Comparison of ENCODE assay signal across 8 cellular contexts in genomic region chr3:52280046-52280445, GRCh38. TPM values are rescaled to one million over a fixed set of nuclear protein-coding genes. Genes with fewer than 3 reads are reported as not detected.
DNase-seq lines count a peak whose midpoint lies in the region; FAIRE-seq and TF ChIP-seq lines count a peak whose summit lies in the region.

No MANE protein-coding gene starts in this region.

- H3K4me3 Mint-ChIP-seq in osteocyte (ENCODE audit: unreplicated experiment), result peak overlapping the region; percentile 4

- H3K4me1 ChIP-seq in effector memory CD4-positive, alpha-beta T cell (ENCODE audit: control insufficient read depth, insufficient read depth, low read length, poor library complexity, severe bottlenecking), result peaks cover 41% of the 10 kb centered on the region

- H3K36me3 ChIP-seq in effector memory CD4-positive, alpha-beta T cell (ENCODE audit: control insufficient read depth, insufficient read depth, low read length), result no peaks in the 10 kb centered on the region

- no peaks in the 10 kb centered on the region for H3K27me3 Mint-ChIP-seq in osteocyte (ENCODE audit: unreplicated experiment)

- peaks cover 43% of the 10 kb centered on the region for H3K4me1 Mint-ChIP-seq in osteocyte (ENCODE audit: unreplicated experiment)

- no peaks in the 10 kb centered on the region for H3K9me3 ChIP-seq in effector memory CD4-positive, alpha-beta T cell (ENCODE audit: control insufficient read depth, low read length)

- DNase-seq in GM12892 (ENCODE audit: insufficient read length), result no peak
- DNase-seq in NCI-H748 (lab: John Stamatoyannopoulos, UW; ENCODE audit: unreplicated experiment), result peak; percentile 78
- DNase-seq in effector memory CD4-positive, alpha-beta T cell, result no peak
- no peak for DNase-seq in osteocyte (ENCODE audit: extremely low spot score, unreplicated experiment)
- no peak for DNase-seq in KBM-7
- DNase-seq in D341Med (ENCODE audit: low spot score), result no peak
- DNase-seq in stimulated activated CD4-positive, alpha-beta T cell treated with anti-CD3 and anti-CD28 coated beads, Interleukin-2, amount 100 ng/mL, for 24 hours, result no peak
- no peak for DNase-seq in GM19240 (ENCODE audit: insufficient read length, low spot score)

- peak overlapping the region; percentile 87 for H3K27ac ChIP-seq in effector memory CD4-positive, alpha-beta T cell (ENCODE audit: insufficient read depth, low read length, poor library complexity, severe bottlenecking)

- in situ Hi-C loops in KBM-7 (cut with MboI; ENCODE audit: low pct_unique_long_range_greater_than_20kb, low sequenced_read_pairs), result no loop called here

- peak overlapping the region; percentile 83 for H3K27ac Mint-ChIP-seq in osteocyte (ENCODE audit: unreplicated experiment)

- H3K36me3 Mint-ChIP-seq in osteocyte (ENCODE audit: unreplicated experiment), result peaks cover 3% of the 10 kb centered on the region

- FAIRE-seq in GM12892 (lab: Jason Lieb, UNC), result peak; percentile 5

- no peak for TF ChIP-seq CTCF in osteocyte (IDR thresholded peaks at IDR 0.05)

- no peak for TF ChIP-seq POLR2A in GM12892 (IDR thresholded peaks at IDR 0.05; ENCODE audit: low read depth, low read length)

- H3K4me3 ChIP-seq in effector memory CD4-positive, alpha-beta T cell (ENCODE audit: insufficient read depth, low read depth, low read length, poor library complexity, severe bottlenecking), result peak overlapping the region; percentile 83

- no peaks in the 10 kb centered on the region for H3K9me3 Mint-ChIP-seq in osteocyte (ENCODE audit: unreplicated experiment)

- H3K27me3 ChIP-seq in effector memory CD4-positive, alpha-beta T cell (replicated peaks; ENCODE audit: control insufficient read depth, insufficient read depth, low read length, poor library complexity, severe bottlenecking), result no peaks in the 10 kb centered on the region

RNA-seq across cellular contexts. Expression of gene WDR82, which starts 1.6 kb away (rescaled TPM):
- 34.7 TPM for polyA plus RNA-seq in GM12892 (2012; ENCODE audit: missing spikeins)
- total RNA-seq in osteocyte, result 76.7 and 82.1 TPM in 2 replicates

RNA-seq across cellular contexts. Expression of gene GLYCTK, which starts 7.6 kb away (rescaled TPM):
- polyA plus RNA-seq in GM12892 (2012; ENCODE audit: missing spikeins), result 7.1 TPM
- 11.0 and 11.9 TPM in 2 replicates for total RNA-seq in osteocyte

RNA-seq across cellular contexts. Expression of gene PPM1M, which starts 34.5 kb away (rescaled TPM):
- polyA plus RNA-seq in GM12892 (2012; ENCODE audit: missing spikeins), result 24.1 TPM
- 16.4 and 16.9 TPM in 2 replicates for total RNA-seq in osteocyte

RNA-seq across cellular contexts. Expression of gene DNAH1, which starts 36.1 kb away (rescaled TPM):
- 6.0 TPM for polyA plus RNA-seq in GM12892 (2012; ENCODE audit: missing spikeins)
- total RNA-seq in osteocyte, result 9.4 and 9.7 TPM in 2 replicates

RNA-seq across cellular contexts. Expression of gene TWF2, which starts 41.1 kb away (rescaled TPM):
- polyA plus RNA-seq in GM12892 (2012; ENCODE audit: missing spikeins), result 26.4 TPM
- total RNA-seq in osteocyte, result 55.8 and 58.6 TPM in 2 replicates
